In genomic region chr1:119308806-119309205, GRCh38 we compare ENCODE assay signal across 19 cellular contexts. TPM values are rescaled to one million over a fixed set of nuclear protein-coding genes. Genes with fewer than 3 reads are reported as not detected.
DNase-seq lines count a peak whose midpoint lies in the region; TF ChIP-seq lines count a peak whose summit lies in the region.
"Had no signal": no experiment of that assay in that cellular context is flagged by ENCODE, and none has a peak within 500 bp of the region (broad histone marks: within the 10 kb centered on the region; RNA-seq: fewer than 3 reads in every experiment).

No MANE protein-coding gene starts in this region.

- H4K20me1 ChIP-seq in MM.1S (ENCODE audit: insufficient read depth, low read length), result no peaks in the 10 kb centered on the region

- 0 out of 2 replicates have a peak, but pooled peaks cover 4% of the 10 kb centered on the region for H3F3A ChIP-seq in MM.1S (ENCODE audit: insufficient read depth, low read length)

- H3K4me3 Mint-ChIP-seq in activated CD4-positive, alpha-beta T cell treated with anti-CD3 and anti-CD28 coated beads, Interleukin-2, amount 10 ng/mL, durations not matched to agents 24 days and 14 days, result no peak overlapping the region
- H3K4me3 Mint-ChIP-seq: CD14-positive monocyte; CD4-positive, alpha-beta memory T cell; GM23338 had no signal

- H3K9me2 ChIP-seq in MM.1S (replicated peaks; ENCODE audit: insufficient read depth, low read length), result no peaks in the 10 kb centered on the region

- intact Hi-C loops in activated CD4-positive, alpha-beta T cell treated with anti-CD3 and anti-CD28 coated beads, Interleukin-2, amount 10 ng/mL, durations not matched to agents 24 days and 14 days (cut with micrococcal nuclease), result no loop called here

- peaks cover 2% of the 10 kb centered on the region for H3K4me1 Mint-ChIP-seq in activated CD4-positive, alpha-beta T cell treated with anti-CD3 and anti-CD28 coated beads, Interleukin-2, amount 10 ng/mL, durations not matched to agents 24 days and 14 days
- H3K4me1 Mint-ChIP-seq: CD14-positive monocyte; CD4-positive, alpha-beta memory T cell had no signal

- H3K27me3 ChIP-seq in MM.1S (replicated peaks; ENCODE audit: insufficient read depth, low read length), result no peaks in the 10 kb centered on the region

- peaks cover 28% of the 10 kb centered on the region for H3K27me3 Mint-ChIP-seq in activated CD4-positive, alpha-beta T cell treated with anti-CD3 and anti-CD28 coated beads, Interleukin-2, amount 10 ng/mL, durations not matched to agents 24 days and 14 days

- no peak overlapping the region for H3K9ac ChIP-seq in MM.1S (ENCODE audit: low read length)

- no peak overlapping the region for H3K4me3 ChIP-seq in MM.1S (ENCODE audit: low read length)
- H3K4me3 ChIP-seq: GM23338 had no signal

- H3K4me1 ChIP-seq in MM.1S (ENCODE audit: low read length), result peaks cover 7% of the 10 kb centered on the region; the same call in 1 of the 2 replicates
- H3K4me1 ChIP-seq: BE2C had no signal

- peak overlapping the region; percentile 52; the same call in 1 of the 2 replicates for H3K27ac ChIP-seq in MM.1S (ENCODE audit: low read length)
- H3K27ac ChIP-seq: HL-60 had no signal

- no peaks in the 10 kb centered on the region for H3K79me2 ChIP-seq in MM.1S (ENCODE audit: low read length)

- DNase-seq in activated CD4-positive, alpha-beta T cell treated with anti-CD3 and anti-CD28 coated beads, Interleukin-2, amount 10 ng/mL, durations not matched to agents 24 days and 14 days, result peak; percentile 17
- DNase-seq in activated CD4-positive, alpha-beta T cell treated with anti-CD3 and anti-CD28 coated beads, Interleukin-2, amount 50 U/mL, for 1 hour, result no peak
- DNase-seq in MM.1S, result peak; percentile 37
- peak; percentile 80 for DNase-seq in myocyte (ENCODE audit: low read depth)
- no peak for DNase-seq in NOMO-1 treated with DMSO at 0.1 percent for 48 hours (lab: John Stamatoyannopoulos, UW; ENCODE audit: unreplicated experiment)
- no peak for DNase-seq in amygdala (lab: John Stamatoyannopoulos, UW)
- DNase-seq in activated effector memory CD4-positive, alpha-beta T cell treated with Interleukin-2 at 50 U/mL for 16 hours, result no peak
- DNase-seq: BE2C; CD4-positive, alpha-beta memory T cell; DMS153; DND-41; EL; HCEC 1CT had no signal

- no peak for TF ChIP-seq CTCF in MM.1S (IDR thresholded peaks at IDR 0.05; ENCODE audit: low read length)

- no peak overlapping the region for H3K27ac Mint-ChIP-seq in activated CD4-positive, alpha-beta T cell treated with anti-CD3 and anti-CD28 coated beads, Interleukin-2, amount 10 ng/mL, durations not matched to agents 24 days and 14 days
- H3K27ac Mint-ChIP-seq: CD14-positive monocyte; CD4-positive, alpha-beta memory T cell; GM23338 had no signal

- H3K9me3 Mint-ChIP-seq in activated CD4-positive, alpha-beta T cell treated with anti-CD3 and anti-CD28 coated beads, Interleukin-2, amount 10 ng/mL, durations not matched to agents 24 days and 14 days, result no peaks in the 10 kb centered on the region
- H3K9me3 Mint-ChIP-seq: CD14-positive monocyte, GM23338 had no signal

- no peak overlapping the region for H2AFZ ChIP-seq in MM.1S (ENCODE audit: low read length)
- H2AFZ ChIP-seq: GM23338 had no signal

- no peaks in the 10 kb centered on the region for H3K9me3 ChIP-seq in MM.1S (replicated peaks; ENCODE audit: insufficient read depth, low read length)
- H3K9me3 ChIP-seq: BE2C had no signal

- peak overlapping the region; percentile 37 for H3K4me2 ChIP-seq in MM.1S (ENCODE audit: low read depth, low read length)
- H3K4me2 ChIP-seq: GM23338 had no signal

- H3K36me3 Mint-ChIP-seq in activated CD4-positive, alpha-beta T cell treated with anti-CD3 and anti-CD28 coated beads, Interleukin-2, amount 10 ng/mL, durations not matched to agents 24 days and 14 days (ENCODE audit: low read depth), result no peaks in the 10 kb centered on the region
- H3K36me3 Mint-ChIP-seq: CD14-positive monocyte; CD4-positive, alpha-beta memory T cell had no signal

- H3K36me3 ChIP-seq in MM.1S (replicated peaks; ENCODE audit: insufficient read depth, low read length), result no peaks in the 10 kb centered on the region
- H3K36me3 ChIP-seq: BE2C had no signal

RNA-seq across cellular contexts. Expression of gene HAO2, which starts 59.8 kb away (rescaled TPM):
- total RNA-seq in activated CD4-positive, alpha-beta T cell treated with anti-CD3 and anti-CD28 coated beads, Interleukin-2, amount 10 ng/mL, durations not matched to agents 24 days and 14 days, result not detected in 2 replicates
- total RNA-seq in myocyte, result 0.11 TPM in 1 of 2 replicates, not detected in the other
- not detected for polyA plus RNA-seq in myocyte (2012)
- total RNA-seq: A172; CD4-positive, alpha-beta memory T cell; G401; GM23338; HT1080 had no signal
- polyA plus RNA-seq: CD14-positive monocyte; CD4-positive, alpha-beta memory T cell; GM23338 had no signal

Comparison
In these comparisons a context has a peak if more than half of its experiments do, and no peak if none do; other contexts are left out.
1. DNase-seq: peak in activated CD4-positive, alpha-beta T cell treated with anti-CD3 and anti-CD28 coated beads, Interleukin-2, amount 10 ng/mL, durations not matched to agents 24 days and 14 days (single experiment), MM.1S (single experiment) and myocyte (single experiment); none in activated CD4-positive, alpha-beta T cell treated with anti-CD3 and anti-CD28 coated beads, Interleukin-2, amount 50 U/mL, for 1 hour (single experiment), NOMO-1 treated with DMSO at 0.1 percent for 48 hours (single experiment), amygdala (0 of 56) and activated effector memory CD4-positive, alpha-beta T cell treated with Interleukin-2 at 50 U/mL for 16 hours (single experiment).